9 cellular contexts compared by ENCODE assay signal in the genomic region with DNA sequence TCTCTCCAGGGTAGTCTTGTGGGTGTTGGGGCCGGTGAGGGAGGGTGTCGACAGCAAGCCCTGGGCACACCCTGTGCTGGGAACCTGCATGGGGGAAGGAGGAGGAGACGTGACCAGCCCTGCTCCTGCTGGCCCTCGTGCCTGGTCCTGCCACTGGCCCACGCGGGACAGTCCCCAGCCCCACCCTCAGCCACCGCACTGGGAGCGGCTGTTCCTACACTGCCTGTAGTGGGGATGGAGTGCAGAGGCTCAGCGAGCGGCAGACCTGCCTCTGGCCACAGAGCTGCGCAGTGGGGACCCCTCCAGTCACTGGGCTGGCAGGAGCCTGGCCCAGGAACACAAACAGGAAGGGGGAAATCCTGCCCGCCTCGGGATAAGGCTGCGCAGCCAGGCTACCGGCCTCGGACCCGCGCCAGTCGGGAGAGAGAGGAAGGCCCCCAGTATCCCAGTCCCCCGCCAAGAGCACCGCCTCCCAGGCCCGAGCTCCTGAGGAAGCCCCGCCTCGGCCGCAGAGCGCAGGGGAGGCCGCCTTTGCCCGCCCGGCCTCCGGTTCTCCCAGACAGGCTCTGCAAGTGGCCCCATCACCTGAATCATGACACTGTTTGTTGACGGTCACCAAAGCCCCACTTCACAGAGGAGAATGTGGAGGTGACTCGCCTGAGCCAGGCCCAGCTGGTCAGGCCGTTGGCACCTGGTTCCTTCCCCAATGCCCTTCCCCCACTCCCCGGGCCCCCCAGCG. TPM values are rescaled to one million over a fixed set of nuclear protein-coding genes. Genes with fewer than 3 reads are reported as not detected.
DNase-seq lines count a peak whose midpoint lies in the region; ATAC-seq and TF ChIP-seq lines count a peak whose summit lies in the region.
"Had no signal": no experiment of that assay in that cellular context is flagged by ENCODE, and none has a peak within 500 bp of the region (broad histone marks: within the 10 kb centered on the region; RNA-seq: fewer than 3 reads in every experiment).

No MANE protein-coding gene starts in this region.

- ATAC-seq in SK-N-SH treated with all-trans-retinoic acid at 6 μM for 48 hours (no peak), lung (ENCODE audit: insufficient read depth, low FRiP score) (peak; percentile 25), upper lobe of right lung (peak; percentile 56), HG02571 (IDR thresholded peaks at IDR 0.05; ENCODE audit: unreplicated experiment) (no peak)

- H3K27me3 ChIP-seq in SK-N-SH (ENCODE audit: insufficient read depth) = no peaks in the 10 kb centered on the region
- H3K27me3 ChIP-seq in ectodermal cell (ENCODE audit: control insufficient read depth, insufficient read depth, low read length, poor library complexity, severe bottlenecking) = peaks cover 19% of the 10 kb centered on the region
- no peaks in the 10 kb centered on the region for H3K27me3 ChIP-seq in lung (ENCODE audit: control insufficient read depth, insufficient read depth)
- H3K27me3 ChIP-seq in upper lobe of right lung = peaks cover 10% of the 10 kb centered on the region

- H3K4me3 ChIP-seq in SK-N-SH (ENCODE audit: low read depth in 2 of 2, low read length in 1 of 2) = no peak overlapping the region
- H3K4me3 ChIP-seq in ectodermal cell (ENCODE audit: insufficient read depth, low read depth, low read length) = peak overlapping the region; percentile 22
- no peak overlapping the region for H3K4me3 ChIP-seq in lung
- peak overlapping the region; percentile 39 for H3K4me3 ChIP-seq in upper lobe of right lung

- intact Hi-C loops in upper lobe of right lung (cut with DNase I) = loop anchor here (5.0 kb wide), 1 partner anchor 75 kb away; no protein-coding TSS in a partner anchor

- H4K20me1 ChIP-seq in SK-N-SH (ENCODE audit: insufficient read depth) = 0 out of 2 replicates have a peak, but pooled peaks cover 5% of the 10 kb centered on the region

- H3K79me2 ChIP-seq in SK-N-SH (ENCODE audit: insufficient read depth) = peaks cover 90% of the 10 kb centered on the region; the same call in 1 of the 2 replicates

- no peak for TF ChIP-seq RAD21 in SK-N-SH (IDR thresholded peaks at IDR 0.05; ENCODE audit: low read length)

- H3K9me3 ChIP-seq in SK-N-SH (no peaks in the 10 kb centered on the region), ectodermal cell (ENCODE audit: control insufficient read depth, low read length) (no peaks in the 10 kb centered on the region), lung (ENCODE audit: control insufficient read depth in 2 of 2, insufficient read depth in 1 of 2, low read length in 1 of 2) (peaks cover 0 to 3% of the 10 kb centered on the region in 2 donors), upper lobe of right lung (no peaks in the 10 kb centered on the region)

- 81% methylated on average over 12 of the region's 35 CpGs for WGBS in SK-N-SH (ENCODE audit: low lambda C conversion rate)
- WGBS in ectodermal cell, 2 experiments = 6 to 8% methylated on average over 35 of the region's 35 CpGs
- WGBS in lung, 2 donors = 2 to 3% methylated on average over 25 to 35 of the region's 35 CpGs

- no peak overlapping the region for H3K27ac ChIP-seq in SK-N-SH (ENCODE audit: low read depth in 2 of 2, low read length in 1 of 2)
- no peak overlapping the region for H3K27ac ChIP-seq in ectodermal cell (ENCODE audit: insufficient read depth, low read depth, low read length, poor library complexity, severe bottlenecking)
- H3K27ac ChIP-seq in lung (ENCODE audit: low read depth in 1 of 2, low read length in 1 of 2) = peak overlapping the region in 1 of 2 donors; percentile 80
- H3K27ac ChIP-seq in upper lobe of right lung = peak overlapping the region; percentile 42
- H3K27ac ChIP-seq: C4-2B had no signal

- H3K9me2 ChIP-seq in SK-N-SH = no peaks in the 10 kb centered on the region

- H3K4me1 ChIP-seq in SK-N-SH (ENCODE audit: control insufficient read depth in 1 of 2, insufficient read depth in 2 of 2, low read depth in 1 of 2, low read length in 1 of 2) = peaks cover 22 to 32% of the 10 kb centered on the region in 2 experiments; a peak in 3 of 4 replicates
- peaks cover 21% of the 10 kb centered on the region for H3K4me1 ChIP-seq in ectodermal cell (ENCODE audit: control insufficient read depth, insufficient read depth, low read length)
- peaks cover 0 to 28% of the 10 kb centered on the region in 2 donors for H3K4me1 ChIP-seq in lung (ENCODE audit: control insufficient read depth in 2 of 2, insufficient read depth in 2 of 2, low read length in 2 of 2)
- peaks cover 41% of the 10 kb centered on the region for H3K4me1 ChIP-seq in upper lobe of right lung

- CTCF ChIA-PET in SK-N-SH (lab: Yijun Ruan, JAX) = interaction anchor here (0.7 to 11.2 kb wide), 6 partner anchors 8 to 92 kb away, joined by 3 to 284 read pairs (median 4); no protein-coding TSS in a partner anchor

- peaks cover 0 to 4% of the 10 kb centered on the region in 2 experiments for H3K36me3 ChIP-seq in SK-N-SH (replicated peaks in 1 of 2; ENCODE audit: control insufficient read depth in 1 of 2, insufficient read depth in 2 of 2, low read length in 1 of 2)
- no peaks in the 10 kb centered on the region for H3K36me3 ChIP-seq in ectodermal cell (ENCODE audit: control insufficient read depth, insufficient read depth, low read length)
- H3K36me3 ChIP-seq in lung (ENCODE audit: control insufficient read depth in 2 of 2, insufficient read depth in 2 of 2, low read length in 2 of 2) = no peaks in the 10 kb centered on the region
- no peaks in the 10 kb centered on the region for H3K36me3 ChIP-seq in upper lobe of right lung

- H2AFZ ChIP-seq in SK-N-SH (ENCODE audit: low read depth) = no peak overlapping the region

- H3K4me2 ChIP-seq in SK-N-SH = peak overlapping the region; percentile 90; the same call in 1 of the 2 replicates

- TF ChIP-seq CTCF in SK-N-SH (IDR thresholded peaks at IDR 0.05) (no peak), lung (IDR thresholded peaks at IDR 0.05; ENCODE audit: control extremely low read depth, extremely low read depth) (no peak), upper lobe of right lung (IDR thresholded peaks at IDR 0.05) (no peak)

- POLR2A ChIA-PET in SK-N-SH (lab: Yijun Ruan, JAX) = no interaction called here

- no peak for TF ChIP-seq EP300 in SK-N-SH (IDR thresholded peaks at IDR 0.05; ENCODE audit: borderline replicate concordance in 1 of 2, low read depth in 1 of 2, low read length in 1 of 2)

- H3K9ac ChIP-seq in SK-N-SH = no peak overlapping the region

- peaks cover 5% of the 10 kb centered on the region for H3F3A ChIP-seq in SK-N-SH (replicated peaks; ENCODE audit: insufficient read depth)

- peak; percentile 51 for DNase-seq in SK-N-SH
- no peak for DNase-seq in lung (ENCODE audit: low spot score)
- DNase-seq in upper lobe of right lung = peak; percentile 78
- no peak for DNase-seq in kidney tubule cell (ENCODE audit: low spot score)
- DNase-seq in stimulated activated CD4-positive, alpha-beta T cell treated with anti-CD3 and anti-CD28 coated beads, Interleukin-4, amount 100 ng/mL, for 24 hours = no peak

TF ChIP-seq in SK-N-SH, 30 proteins besides CTCF, POLR2A, EP300 and RAD21 (continues in another document):
- no peak for TF ChIP-seq GATA2 (CRISPR knock-in tag; IDR thresholded peaks at IDR 0.05)
- no peak for TF ChIP-seq RCOR1 (IDR thresholded peaks at IDR 0.05; ENCODE audit: low read length)
- TF ChIP-seq YY1 (IDR thresholded peaks at IDR 0.05; ENCODE audit: low read depth) = no peak
- TF ChIP-seq FOXM1 (IDR thresholded peaks at IDR 0.05; ENCODE audit: low read depth) = no peak

TF ChIP-seq in SK-N-SH treated with all-trans-retinoic acid at 6 μM for 48 hours, 23 proteins besides CTCF, POLR2A, EP300 and RAD21:
- TF ChIP-seq OSR1 (CRISPR knock-in tag; IDR thresholded peaks at IDR 0.05) = no peak
TF ChIP-seq in SK-N-SH treated with all-trans-retinoic acid at 6 μM for 48 hours: peak in this region for 0.

RNA-seq across cellular contexts. Expression of a gene that starts 10.6 kb away (rescaled TPM):
- 33.5 and 36.6 TPM in 2 replicates for polyA plus RNA-seq in SK-N-SH (2012; rRNA removed)
- 22.9 and 24.7 TPM in 2 replicates for polyA plus RNA-seq in SK-N-SH (2012; cell fraction: cytosol; rRNA removed)
- 70.6 and 92.7 TPM in 2 replicates for polyA plus RNA-seq in SK-N-SH (2012; cell fraction: nucleus; rRNA removed)
- polyA plus RNA-seq in ectodermal cell (2013, experiment 1 of 4) = 0.70 TPM
- 1.0 TPM for polyA plus RNA-seq in ectodermal cell (2013, experiment 2 of 4)
- 0.64 TPM for polyA plus RNA-seq in ectodermal cell (2013, experiment 3 of 4)
- 1.1 TPM for polyA plus RNA-seq in ectodermal cell (2013, experiment 4 of 4)
- total RNA-seq in lung = 10 to 100 TPM in 1 of 2 donors, 1 to 10 TPM in 1; 8.1 to 26.6 TPM
- 1 to 10 TPM; 3.5 to 8.1 TPM for polyA plus RNA-seq in lung
- 13.7 TPM for total RNA-seq in upper lobe of right lung

RNA-seq across cellular contexts. Expression of a gene that starts 18.0 kb away (rescaled TPM):
- 18.5 and 21.4 TPM in 2 replicates for polyA plus RNA-seq in SK-N-SH (2012; rRNA removed)
- polyA plus RNA-seq in SK-N-SH (2012; cell fraction: cytosol; rRNA removed) = 15.0 and 15.3 TPM in 2 replicates
- polyA plus RNA-seq in SK-N-SH (2012; cell fraction: nucleus; rRNA removed) = 72.4 and 86.2 TPM in 2 replicates
- 12.3 TPM for polyA plus RNA-seq in ectodermal cell (2013, experiment 1 of 4)
- polyA plus RNA-seq in ectodermal cell (2013, experiment 2 of 4) = 14.8 TPM
- polyA plus RNA-seq in ectodermal cell (2013, experiment 3 of 4) = 11.2 TPM
- polyA plus RNA-seq in ectodermal cell (2013, experiment 4 of 4) = 13.4 TPM
- total RNA-seq in lung = 10 to 100 TPM; 15.0 to 22.3 TPM
- polyA plus RNA-seq in lung = 10 to 100 TPM; 12.3 to 12.5 TPM
- total RNA-seq in upper lobe of right lung = 6.9 TPM

RNA-seq across cellular contexts. Expression of a gene that starts 42.9 kb away (rescaled TPM):
- polyA plus RNA-seq in SK-N-SH (2012; rRNA removed) (0.02 TPM in 2 replicates), lung (under 1 TPM; 0.71 to 0.84 TPM)
- polyA plus RNA-seq in SK-N-SH (2012; cell fraction: cytosol; rRNA removed) = not detected in 2 replicates
- 0.14 and 0.19 TPM in 2 replicates for polyA plus RNA-seq in SK-N-SH (2012; cell fraction: nucleus; rRNA removed)
- not detected for polyA plus RNA-seq in ectodermal cell (2013, experiment 1 of 4)
- not detected for polyA plus RNA-seq in ectodermal cell (2013, experiment 2 of 4)
- not detected for polyA plus RNA-seq in ectodermal cell (2013, experiment 3 of 4)
- not detected for polyA plus RNA-seq in ectodermal cell (2013, experiment 4 of 4)
- total RNA-seq in lung (1 to 10 TPM in 1 of 2 donors, under 1 TPM in 1; 0.92 to 6.3 TPM), upper lobe of right lung (3.1 TPM)

RNA-seq across cellular contexts. Expression of a gene that starts 53.3 kb away (rescaled TPM):
- polyA plus RNA-seq in SK-N-SH (2012; rRNA removed) (23.7 and 26.8 TPM in 2 replicates), lung (1 to 10 TPM; 8.0 to 9.8 TPM)
- polyA plus RNA-seq in SK-N-SH (2012; cell fraction: cytosol; rRNA removed) = 15.1 and 21.2 TPM in 2 replicates
- polyA plus RNA-seq in SK-N-SH (2012; cell fraction: nucleus; rRNA removed) = 15.7 and 19.5 TPM in 2 replicates
- polyA plus RNA-seq in ectodermal cell (2013, experiment 1 of 4) = 69.1 TPM
- 64.5 TPM for polyA plus RNA-seq in ectodermal cell (2013, experiment 2 of 4)
- 52.9 TPM for polyA plus RNA-seq in ectodermal cell (2013, experiment 3 of 4)
- polyA plus RNA-seq in ectodermal cell (2013, experiment 4 of 4) = 53.9 TPM
- total RNA-seq in lung (1 to 10 TPM; 7.5 to 8.4 TPM), upper lobe of right lung (4.1 TPM)

Comparison
In these comparisons a context has a peak if more than half of its experiments do, and no peak if none do; other contexts are left out.
1. DNase-seq: peak in SK-N-SH (single experiment) and upper lobe of right lung (single experiment); none in lung (single experiment), kidney tubule cell (single experiment) and stimulated activated CD4-positive, alpha-beta T cell treated with anti-CD3 and anti-CD28 coated beads, Interleukin-4, amount 100 ng/mL, for 24 hours (single experiment).
2. H3K4me3 ChIP-seq: peak in ectodermal cell (single experiment) and upper lobe of right lung (single experiment); none in SK-N-SH (0 of 2) and lung (single experiment).
3. ATAC-seq: peak in lung (single experiment) and upper lobe of right lung (single experiment); none in SK-N-SH treated with all-trans-retinoic acid at 6 μM for 48 hours (single experiment) and HG02571 (single experiment).